ENCODE assay signal across 9 cellular contexts in genomic region chr12:131116437-131117117, GRCh38.
DNase-seq lines count a peak whose midpoint lies in the region; ATAC-seq and TF ChIP-seq lines count a peak whose summit lies in the region.
"Had no signal": no experiment of that assay in that cellular context is flagged by ENCODE, and none has a peak within 500 bp of the region (broad histone marks: within the 10 kb centered on the region; RNA-seq: fewer than 3 reads in every experiment).

No MANE protein-coding gene starts in this region.

- H3K36me3 Mint-ChIP-seq in CD14-positive monocyte (peaks cover 14 to 28% of the 10 kb centered on the region in 2 donors), endodermal cell (ENCODE audit: low read depth) (no peaks in the 10 kb centered on the region), neural crest cell (ENCODE audit: low read depth) (no peaks in the 10 kb centered on the region)

- peaks cover 0 to 3% (median 0%) of the 10 kb centered on the region in 7 donors for H3K9me3 Mint-ChIP-seq in CD14-positive monocyte
- no peaks in the 10 kb centered on the region for H3K9me3 Mint-ChIP-seq in endodermal cell
- no peaks in the 10 kb centered on the region for H3K9me3 Mint-ChIP-seq in neural crest cell

- ATAC-seq in GM18517 (IDR thresholded peaks at IDR 0.05; ENCODE audit: unreplicated experiment), result no peak

- DNase-seq in CD14-positive monocyte (ENCODE audit: low spot score) (peak; percentile 16), Kasumi-1 (lab: John Stamatoyannopoulos, UW) (peak; percentile 0 to 34), endodermal cell (peak; percentile 91), neural crest cell (ENCODE audit: low read depth, low spot score) (peak; percentile 37), NCI-H1417 treated with DMSO at 0.1 percent for 48 hours (lab: John Stamatoyannopoulos, UW) (no peak), DMS153 (lab: John Stamatoyannopoulos, UW) (no peak)
- no peak for DNase-seq in stimulated activated CD4-positive, alpha-beta T cell treated with anti-CD3 and anti-CD28 coated beads, Interleukin-4, amount 100 ng/mL, for 4 hours
- DNase-seq: amniotic stem cell had no signal

- H3K4me3 Mint-ChIP-seq in CD14-positive monocyte, result no peak overlapping the region
- H3K4me3 Mint-ChIP-seq in endodermal cell, result no peak overlapping the region
- H3K4me3 Mint-ChIP-seq in neural crest cell, result no peak overlapping the region

- no peaks in the 10 kb centered on the region for H3K36me3 ChIP-seq in endodermal cell (ENCODE audit: control insufficient read depth, insufficient read depth, low read length)

- H3K4me3 ChIP-seq in endodermal cell (ENCODE audit: low read length), result no peak overlapping the region

- WGBS in endodermal cell (ENCODE audit: insufficient coverage in 1 of 2, insufficient read length in 1 of 2), 2 experiments, result 63 to 64% methylated on average over 8 to 14 of the region's 15 CpGs

- H3K4me1 ChIP-seq in endodermal cell (ENCODE audit: control insufficient read depth, insufficient read depth, low read length), result peaks cover 18% of the 10 kb centered on the region

- no peak for TF ChIP-seq CTCF in CD14-positive monocyte (IDR thresholded peaks at IDR 0.05)
- TF ChIP-seq CTCF in endodermal cell (conservative IDR thresholded peaks at IDR 0.05), result peak; percentile 88
- peak; percentile 59 for TF ChIP-seq CTCF in neural crest cell (conservative IDR thresholded peaks at IDR 0.05)

- intact Hi-C loops in CD14-positive monocyte (cut with micrococcal nuclease), result no loop called here

- H3K27me3 Mint-ChIP-seq in CD14-positive monocyte (ENCODE audit: low read depth in 3 of 3) (peaks cover 1 to 6% (median 3%) of the 10 kb centered on the region in 3 donors), endodermal cell (ENCODE audit: insufficient read depth) (peaks cover 52% of the 10 kb centered on the region), neural crest cell (ENCODE audit: low read depth) (no peaks in the 10 kb centered on the region)

- no peaks in the 10 kb centered on the region for H3K9me3 ChIP-seq in endodermal cell (ENCODE audit: control insufficient read depth, low read length)

- no peaks in the 10 kb centered on the region for H3K27me3 ChIP-seq in endodermal cell (ENCODE audit: control insufficient read depth, insufficient read depth, low read length, poor library complexity, severe bottlenecking)

- no peak overlapping the region for H3K27ac ChIP-seq in endodermal cell (ENCODE audit: low read depth, low read length)

- H3K4me1 Mint-ChIP-seq in CD14-positive monocyte, result peaks cover 5% of the 10 kb centered on the region
- H3K4me1 Mint-ChIP-seq in endodermal cell, result peaks cover 26% of the 10 kb centered on the region
- peaks cover 30% of the 10 kb centered on the region for H3K4me1 Mint-ChIP-seq in neural crest cell

- H3K9ac ChIP-seq in endodermal cell (ENCODE audit: extremely low read depth, low read length, poor library complexity, severe bottlenecking), result no peak overlapping the region

- H3K27ac Mint-ChIP-seq in CD14-positive monocyte (no peak overlapping the region), endodermal cell (no peak overlapping the region), neural crest cell (ENCODE audit: unreplicated experiment) (no peak overlapping the region)

Comparison
In these comparisons a context has a peak if more than half of its experiments do, and no peak if none do; other contexts are left out.
1. DNase-seq: peak in CD14-positive monocyte (single experiment), Kasumi-1 (2 of 2), endodermal cell (single experiment) and neural crest cell (single experiment); none in NCI-H1417 treated with DMSO at 0.1 percent for 48 hours (single experiment), DMS153 (single experiment) and stimulated activated CD4-positive, alpha-beta T cell treated with anti-CD3 and anti-CD28 coated beads, Interleukin-4, amount 100 ng/mL, for 4 hours (0 of 2).